ENCODE assay signal across 8 cellular contexts in the genomic region with DNA sequence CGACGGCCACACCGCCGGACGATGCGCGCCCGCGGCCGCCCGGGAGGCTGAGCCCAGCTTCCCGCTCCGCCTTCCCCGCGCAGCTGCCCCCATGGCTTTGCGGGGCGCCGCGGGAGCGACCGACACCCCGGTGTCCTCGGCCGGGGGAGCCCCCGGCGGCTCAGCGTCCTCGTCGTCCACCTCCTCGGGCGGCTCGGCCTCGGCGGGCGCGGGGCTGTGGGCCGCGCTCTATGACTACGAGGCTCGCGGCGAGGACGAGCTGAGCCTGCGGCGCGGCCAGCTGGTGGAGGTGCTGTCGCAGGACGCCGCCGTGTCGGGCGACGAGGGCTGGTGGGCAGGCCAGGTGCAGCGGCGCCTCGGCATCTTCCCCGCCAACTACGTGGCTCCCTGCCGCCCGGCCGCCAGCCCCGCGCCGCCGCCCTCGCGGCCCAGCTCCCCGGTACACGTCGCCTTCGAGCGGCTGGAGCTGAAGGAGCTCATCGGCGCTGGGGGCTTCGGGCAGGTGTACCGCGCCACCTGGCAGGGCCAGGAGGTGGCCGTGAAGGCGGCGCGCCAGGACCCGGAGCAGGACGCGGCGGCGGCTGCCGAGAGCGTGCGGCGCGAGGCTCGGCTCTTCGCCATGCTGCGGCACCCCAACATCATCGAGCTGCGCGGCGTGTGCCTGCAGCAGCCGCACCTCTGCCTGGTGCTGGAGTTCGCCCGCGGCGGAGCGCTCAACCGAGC. TPM values are rescaled to one million over a fixed set of nuclear protein-coding genes. Genes with fewer than 3 reads are reported as not detected.
DNase-seq lines count a peak whose midpoint lies in the region; ATAC-seq and TF ChIP-seq lines count a peak whose summit lies in the region.

No MANE protein-coding gene starts in this region.

- ATAC-seq in GM18861 (IDR thresholded peaks at IDR 0.05; ENCODE audit: unreplicated experiment): peak; percentile 21
- peak; percentile 24 for ATAC-seq in HG03066 (IDR thresholded peaks at IDR 0.05; ENCODE audit: low read depth, unreplicated experiment)
- peak; percentile 52 for ATAC-seq in SK-N-SH treated with all-trans-retinoic acid at 6 μM for 48 hours
- ATAC-seq in left colon: peak; percentile 28

- in situ Hi-C loops in T47D (cut with HindIII; ENCODE audit: low pct_unique_long_range_greater_than_20kb, low sequenced_read_pairs): no loop called here

- DNase-seq in AG08396 (ENCODE audit: low spot score): peak; percentile 22
- DNase-seq in T47D (ENCODE audit: low read depth in 1 of 2, low spot score in 1 of 2): peak; percentile 24 to 66
- peak in 1 of 2 donors; percentile 53 for DNase-seq in left colon
- peak; percentile 1 to 6 for DNase-seq in stimulated activated CD8-positive, alpha-beta memory T cell treated with anti-CD3 and anti-CD28 coated beads, Interleukin-2, amount 100 ng/mL, for 48 hours (ENCODE audit: low read depth in 2 of 2)
- no peak for DNase-seq in effector CD8-positive, alpha-beta T cell (lab: John Stamatoyannopoulos, UW)

- intact Hi-C loops in left colon (cut with DNase I, micrococcal nuclease): no loop called here

TF ChIP-seq in SK-N-SH treated with all-trans-retinoic acid at 6 μM for 48 hours, 23 proteins besides CTCF, POLR2A, EP300 and RAD21:
- TF ChIP-seq, protein P1, sequence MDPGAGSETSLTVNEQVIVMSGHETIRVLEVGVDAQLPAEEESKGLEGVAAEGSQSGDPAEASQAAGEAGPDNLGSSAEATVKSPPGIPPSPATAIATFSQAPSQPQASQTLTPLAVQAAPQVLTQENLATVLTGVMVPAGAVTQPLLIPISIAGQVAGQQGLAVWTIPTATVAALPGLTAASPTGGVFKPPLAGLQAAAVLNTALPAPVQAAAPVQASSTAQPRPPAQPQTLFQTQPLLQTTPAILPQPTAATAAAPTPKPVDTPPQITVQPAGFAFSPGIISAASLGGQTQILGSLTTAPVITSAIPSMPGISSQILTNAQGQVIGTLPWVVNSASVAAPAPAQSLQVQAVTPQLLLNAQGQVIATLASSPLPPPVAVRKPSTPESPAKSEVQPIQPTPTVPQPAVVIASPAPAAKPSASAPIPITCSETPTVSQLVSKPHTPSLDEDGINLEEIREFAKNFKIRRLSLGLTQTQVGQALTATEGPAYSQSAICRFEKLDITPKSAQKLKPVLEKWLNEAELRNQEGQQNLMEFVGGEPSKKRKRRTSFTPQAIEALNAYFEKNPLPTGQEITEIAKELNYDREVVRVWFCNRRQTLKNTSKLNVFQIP (CRISPR knock-in tag; IDR thresholded peaks at IDR 0.05; ENCODE audit: borderline replicate concordance, low read depth): no peak
- TF ChIP-seq ZFP3 (CRISPR knock-in tag; IDR thresholded peaks at IDR 0.05): 0 out of 2 replicates have a peak, but pooled peaks have one; percentile 64

RNA-seq across cellular contexts. Expression of a gene that starts 0.6 kb away (rescaled TPM):
- 10 to 100 TPM; 16.3 to 18.1 TPM for total RNA-seq in left colon

RNA-seq across cellular contexts. Expression of a gene that starts 32.6 kb away (rescaled TPM):
- total RNA-seq in left colon: 1 to 10 TPM; 5.7 to 9.8 TPM
